ENCODE assay signal across 9 cellular contexts in the genomic region with DNA sequence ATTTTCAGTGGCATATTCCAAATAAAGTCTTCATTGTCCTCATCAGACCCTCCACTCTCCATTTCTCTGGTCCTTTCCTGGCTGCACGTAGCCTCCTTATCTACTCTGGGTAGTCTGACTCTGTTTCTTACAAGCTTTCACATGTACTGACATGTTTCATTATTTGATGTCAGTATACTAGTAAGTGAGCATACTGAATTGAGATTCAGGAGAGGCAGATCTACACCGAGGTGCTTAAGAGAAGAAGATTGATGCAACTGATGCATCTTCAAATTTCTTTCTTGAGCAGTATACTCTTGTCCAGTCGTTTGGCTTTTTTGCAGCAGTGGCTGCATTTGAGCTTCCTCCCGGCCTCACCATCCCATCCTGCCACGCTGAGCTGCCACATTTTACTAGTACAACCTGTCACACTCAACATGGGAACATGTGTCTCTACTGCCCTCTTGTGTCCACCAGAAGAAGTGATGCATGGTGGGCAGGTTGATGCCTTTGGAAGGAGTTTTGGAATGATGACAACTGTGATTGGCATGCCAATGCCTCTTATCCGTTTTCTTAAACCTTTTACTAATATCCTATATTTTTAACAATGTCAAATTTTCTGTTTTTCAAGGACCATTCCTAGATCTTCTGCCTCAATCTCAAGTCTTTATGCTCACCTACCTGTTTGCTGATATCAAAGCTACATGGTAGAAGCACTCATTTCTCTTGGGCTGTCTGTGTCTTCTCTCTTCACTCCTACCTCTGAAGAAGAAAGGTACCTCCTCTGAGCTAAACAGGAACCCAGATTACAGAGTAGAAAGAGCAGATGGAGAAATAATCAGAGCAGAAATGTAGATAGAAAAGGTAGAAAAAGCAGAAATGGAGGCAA. TPM values are rescaled to one million over a fixed set of nuclear protein-coding genes. Genes with fewer than 3 reads are reported as not detected.
A peak's percentile ranks its signal among the peaks of the same experiment; 100 is the strongest.
DNase-seq lines count a peak whose midpoint lies in the region; ATAC-seq and TF ChIP-seq lines count a peak whose summit lies in the region.
"Had no signal": no experiment of that assay in that cellular context is flagged by ENCODE, and none has a peak within 500 bp of the region (broad histone marks: within the 10 kb centered on the region; RNA-seq: fewer than 3 reads in every experiment).

No MANE protein-coding gene starts in this region.

- peak overlapping the region; percentile 59 for H3K27ac Mint-ChIP-seq in activated T-cell treated with anti-CD3 and anti-CD28 coated beads, Interleukin-2, amount 50 U/mL, for 72 hours

- H3K36me3 ChIP-seq in KMS-11 (ENCODE audit: insufficient read depth), result no peaks in the 10 kb centered on the region
- H3K36me3 ChIP-seq in Peyer's patch, result no peaks in the 10 kb centered on the region
- no peaks in the 10 kb centered on the region for H3K36me3 ChIP-seq in parathyroid adenoma (ENCODE audit: control insufficient read depth, insufficient read depth, low read length)
- H3K36me3 ChIP-seq in upper lobe of right lung, result no peaks in the 10 kb centered on the region

- in situ Hi-C loops in G401 (cut with HindIII; ENCODE audit: low sequenced_read_pairs), result no loop called here

- peaks cover 17% of the 10 kb centered on the region for H3K4me1 Mint-ChIP-seq in activated T-cell treated with anti-CD3 and anti-CD28 coated beads, Interleukin-2, amount 50 U/mL, for 72 hours (ENCODE audit: low read depth)

- no peak overlapping the region for H3K4me3 ChIP-seq in KMS-11 (IDR thresholded peaks at IDR 0.05; ENCODE audit: insufficient read depth, low read depth, low read length)
- H3K4me3 ChIP-seq in Peyer's patch, result no peak overlapping the region
- no peak overlapping the region for H3K4me3 ChIP-seq in parathyroid adenoma (ENCODE audit: low read depth, low read length)
- H3K4me3 ChIP-seq in upper lobe of right lung, result no peak overlapping the region

- H2AFZ ChIP-seq in KMS-11 (ENCODE audit: low read depth) (no peak overlapping the region), parathyroid adenoma (no peak overlapping the region)

- H3K36me3 Mint-ChIP-seq in activated T-cell treated with anti-CD3 and anti-CD28 coated beads, Interleukin-2, amount 50 U/mL, for 72 hours (ENCODE audit: insufficient read depth in 2 of 2), result no peaks in the 10 kb centered on the region

- peak overlapping the region; percentile 53 to 57 for H3K4me3 Mint-ChIP-seq in activated T-cell treated with anti-CD3 and anti-CD28 coated beads, Interleukin-2, amount 50 U/mL, for 72 hours

- ATAC-seq in GM21825 (IDR thresholded peaks at IDR 0.05; ENCODE audit: unreplicated experiment) (peak; percentile 93), upper lobe of right lung (peak; percentile 95)
- ATAC-seq in activated T-cell treated with anti-CD3 and anti-CD28 coated beads, Interleukin-2, amount 50 U/mL, for 72 hours (replicated peaks in 1 of 2), result peak; percentile 91 to 94

- DNase-seq in G401 (ENCODE audit: low spot score), result peak; percentile 47
- DNase-seq in Peyer's patch, result peak in 2 of 3 donors; percentile 36 to 81
- peak; percentile 64 to 68 for DNase-seq in activated T-cell treated with anti-CD3 and anti-CD28 coated beads, Interleukin-2, amount 50 U/mL, for 72 hours
- peak; percentile 62 for DNase-seq in fibroblast of the conjunctiva (ENCODE audit: low read depth)
- DNase-seq in upper lobe of right lung, result no peak

- no peaks in the 10 kb centered on the region for H3K9me3 Mint-ChIP-seq in activated T-cell treated with anti-CD3 and anti-CD28 coated beads, Interleukin-2, amount 50 U/mL, for 72 hours

- H3K9ac ChIP-seq in KMS-11 (no peak overlapping the region), parathyroid adenoma (no peak overlapping the region)

- H3K27ac ChIP-seq in KMS-11, result no peak overlapping the region
- H3K27ac ChIP-seq in Peyer's patch, result no peak overlapping the region
- no peak overlapping the region for H3K27ac ChIP-seq in parathyroid adenoma
- no peak overlapping the region for H3K27ac ChIP-seq in upper lobe of right lung

- H4K20me1 ChIP-seq in KMS-11 (ENCODE audit: insufficient read depth), result no peaks in the 10 kb centered on the region

- H3K27me3 Mint-ChIP-seq in activated T-cell treated with anti-CD3 and anti-CD28 coated beads, Interleukin-2, amount 50 U/mL, for 72 hours (ENCODE audit: low read depth), result no peaks in the 10 kb centered on the region

- no peak overlapping the region for H3K4me2 ChIP-seq in KMS-11
- H3K4me2 ChIP-seq in parathyroid adenoma (ENCODE audit: low read length), result no peak overlapping the region

- H3K4me1 ChIP-seq in KMS-11 (ENCODE audit: low read depth, poor library complexity, severe bottlenecking) (no peaks in the 10 kb centered on the region), Peyer's patch (no peaks in the 10 kb centered on the region), parathyroid adenoma (no peaks in the 10 kb centered on the region), upper lobe of right lung (no peaks in the 10 kb centered on the region)

- TF ChIP-seq CTCF in KMS-11 (conservative IDR thresholded peaks at IDR 0.05; ENCODE audit: low read depth, low read length) (peak; percentile 92), Peyer's patch (IDR thresholded peaks at IDR 0.05) (peak; percentile 29 to 91 (median 80)), parathyroid adenoma (IDR thresholded peaks at IDR 0.05) (peak; percentile 69), upper lobe of right lung (IDR thresholded peaks at IDR 0.05) (peak; percentile 88)

- H3K79me2 ChIP-seq in KMS-11 (ENCODE audit: insufficient read depth, low read depth) (no peaks in the 10 kb centered on the region), parathyroid adenoma (no peaks in the 10 kb centered on the region)

- H3K27me3 ChIP-seq in KMS-11 (ENCODE audit: insufficient read depth, low read depth) (no peaks in the 10 kb centered on the region), Peyer's patch (no peaks in the 10 kb centered on the region), parathyroid adenoma (ENCODE audit: control insufficient read depth, insufficient read depth, low read length) (no peaks in the 10 kb centered on the region), upper lobe of right lung (no peaks in the 10 kb centered on the region)

- H3K9me3 ChIP-seq in Peyer's patch (no peaks in the 10 kb centered on the region), parathyroid adenoma (ENCODE audit: control insufficient read depth, low read length) (no peaks in the 10 kb centered on the region), upper lobe of right lung (no peaks in the 10 kb centered on the region)

- TF ChIP-seq POLR2A in Peyer's patch (IDR thresholded peaks at IDR 0.05), result no peak

- intact Hi-C loops in upper lobe of right lung (cut with DNase I), result no loop called here

RNA-seq across cellular contexts. Expression of gene GUCA1C, which starts 38.7 kb away (rescaled TPM):
- not detected in 2 replicates for total RNA-seq in G401 (2014; rRNA removed; shearing (Covaris generic))
- total RNA-seq in Peyer's patch (not detected), upper lobe of right lung (not detected)
- not detected for total RNA-seq in activated T-cell treated with anti-CD3 and anti-CD28 coated beads, Interleukin-2, amount 50 U/mL, for 72 hours
- total RNA-seq: lower leg skin had no signal
